1 cellular context compared by ENCODE assay signal in the genomic region with DNA sequence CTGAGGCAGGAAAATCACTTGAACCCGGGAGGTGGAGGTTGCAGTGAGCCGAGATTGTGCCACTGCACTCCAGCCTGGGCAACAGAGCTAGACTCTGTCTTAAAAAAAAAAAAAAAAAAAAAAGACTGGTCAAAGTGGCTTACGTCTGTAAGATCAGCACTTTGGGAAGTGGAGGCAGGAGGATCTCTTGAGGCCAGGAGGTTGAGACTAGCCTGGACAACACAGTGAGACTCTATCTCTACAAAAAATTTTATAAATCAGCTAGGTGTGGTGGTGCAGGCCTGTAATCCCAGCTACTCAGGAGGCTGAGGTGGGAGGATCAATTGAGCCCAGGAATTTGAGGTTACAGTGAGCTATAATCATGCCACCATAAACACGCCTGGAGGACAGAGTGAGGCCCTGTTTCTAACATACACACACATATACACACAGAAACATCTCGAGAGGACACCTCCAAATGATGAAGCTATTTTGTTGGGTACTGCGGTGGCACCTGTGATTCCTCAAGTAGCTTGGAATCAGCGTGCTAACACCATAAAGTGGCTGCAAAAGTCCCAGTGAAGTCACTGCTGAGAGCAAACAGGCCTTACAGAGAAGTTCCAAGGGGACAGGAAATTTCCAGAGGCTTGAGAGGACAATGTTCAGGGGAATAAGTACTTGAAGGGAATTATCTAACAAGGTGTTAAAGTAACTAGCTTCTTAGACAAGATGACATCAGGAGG.
TF ChIP-seq lines count a peak whose summit lies in the region.

No MANE protein-coding gene starts in this region.

TF ChIP-seq in H1, 55 proteins besides CTCF, POLR2A, EP300 and RAD21:
- no peak for TF ChIP-seq CBX8 (IDR thresholded peaks at IDR 0.05; ENCODE audit: borderline replicate concordance, low read depth, low read length)
- no peak for TF ChIP-seq GTF2F1 (IDR thresholded peaks at IDR 0.05; ENCODE audit: borderline replicate concordance, low read depth, low read length)
- no peak for TF ChIP-seq BCL11A (IDR thresholded peaks at IDR 0.05; ENCODE audit: low read depth in 2 of 2, low read length in 2 of 2)
- no peak for TF ChIP-seq MAFK (IDR thresholded peaks at IDR 0.05; ENCODE audit: low read depth, low read length)
- no peak for TF ChIP-seq JUN (IDR thresholded peaks at IDR 0.05; ENCODE audit: low read depth, low read length)
- TF ChIP-seq CBX5 (IDR thresholded peaks at IDR 0.05; ENCODE audit: low read depth, low read length): no peak
- TF ChIP-seq, protein P1, sequence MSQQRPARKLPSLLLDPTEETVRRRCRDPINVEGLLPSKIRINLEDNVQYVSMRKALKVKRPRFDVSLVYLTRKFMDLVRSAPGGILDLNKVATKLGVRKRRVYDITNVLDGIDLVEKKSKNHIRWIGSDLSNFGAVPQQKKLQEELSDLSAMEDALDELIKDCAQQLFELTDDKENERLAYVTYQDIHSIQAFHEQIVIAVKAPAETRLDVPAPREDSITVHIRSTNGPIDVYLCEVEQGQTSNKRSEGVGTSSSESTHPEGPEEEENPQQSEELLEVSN (IDR thresholded peaks at IDR 0.05): no peak
- TF ChIP-seq RBBP5 (IDR thresholded peaks at IDR 0.05; ENCODE audit: borderline replicate concordance, low read depth, low read length): no peak
- no peak for TF ChIP-seq SIN3A (conservative IDR thresholded peaks at IDR 0.05 in 1 of 2, IDR thresholded peaks at IDR 0.05 in 1 of 2; ENCODE audit: low read depth in 1 of 2, low read length in 2 of 2)
- TF ChIP-seq GABPA (IDR thresholded peaks at IDR 0.05; ENCODE audit: borderline replicate concordance, insufficient read depth, low read length): no peak
- no peak for TF ChIP-seq RNF2 (IDR thresholded peaks at IDR 0.05; ENCODE audit: borderline replicate concordance, low read depth, low read length, missing control alignments, poor library complexity, severe bottlenecking)
- TF ChIP-seq, protein P2, sequence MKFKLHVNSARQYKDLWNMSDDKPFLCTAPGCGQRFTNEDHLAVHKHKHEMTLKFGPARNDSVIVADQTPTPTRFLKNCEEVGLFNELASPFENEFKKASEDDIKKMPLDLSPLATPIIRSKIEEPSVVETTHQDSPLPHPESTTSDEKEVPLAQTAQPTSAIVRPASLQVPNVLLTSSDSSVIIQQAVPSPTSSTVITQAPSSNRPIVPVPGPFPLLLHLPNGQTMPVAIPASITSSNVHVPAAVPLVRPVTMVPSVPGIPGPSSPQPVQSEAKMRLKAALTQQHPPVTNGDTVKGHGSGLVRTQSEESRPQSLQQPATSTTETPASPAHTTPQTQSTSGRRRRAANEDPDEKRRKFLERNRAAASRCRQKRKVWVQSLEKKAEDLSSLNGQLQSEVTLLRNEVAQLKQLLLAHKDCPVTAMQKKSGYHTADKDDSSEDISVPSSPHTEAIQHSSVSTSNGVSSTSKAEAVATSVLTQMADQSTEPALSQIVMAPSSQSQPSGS (IDR thresholded peaks at IDR 0.05; ENCODE audit: low read length): no peak
- no peak for TF ChIP-seq EGR1 (IDR thresholded peaks at IDR 0.05; ENCODE audit: borderline replicate concordance, low read depth, low read length)
- TF ChIP-seq CHD2 (IDR thresholded peaks at IDR 0.05; ENCODE audit: low read length): no peak
- no peak for TF ChIP-seq FOSL1 (IDR thresholded peaks at IDR 0.05; ENCODE audit: insufficient read depth, low read depth, low read length)
- TF ChIP-seq POLR2AphosphoS5 (IDR thresholded peaks at IDR 0.05; ENCODE audit: low read depth, low read length): no peak
- TF ChIP-seq TEAD4 (IDR thresholded peaks at IDR 0.05; ENCODE audit: low read depth, low read length): no peak
- TF ChIP-seq TAF1 (IDR thresholded peaks at IDR 0.05; ENCODE audit: low read depth, low read length): no peak
- no peak for TF ChIP-seq ZNF274 (IDR thresholded peaks at IDR 0.05; ENCODE audit: borderline replicate concordance, extremely low read depth, low read length)
